In the genomic region with DNA sequence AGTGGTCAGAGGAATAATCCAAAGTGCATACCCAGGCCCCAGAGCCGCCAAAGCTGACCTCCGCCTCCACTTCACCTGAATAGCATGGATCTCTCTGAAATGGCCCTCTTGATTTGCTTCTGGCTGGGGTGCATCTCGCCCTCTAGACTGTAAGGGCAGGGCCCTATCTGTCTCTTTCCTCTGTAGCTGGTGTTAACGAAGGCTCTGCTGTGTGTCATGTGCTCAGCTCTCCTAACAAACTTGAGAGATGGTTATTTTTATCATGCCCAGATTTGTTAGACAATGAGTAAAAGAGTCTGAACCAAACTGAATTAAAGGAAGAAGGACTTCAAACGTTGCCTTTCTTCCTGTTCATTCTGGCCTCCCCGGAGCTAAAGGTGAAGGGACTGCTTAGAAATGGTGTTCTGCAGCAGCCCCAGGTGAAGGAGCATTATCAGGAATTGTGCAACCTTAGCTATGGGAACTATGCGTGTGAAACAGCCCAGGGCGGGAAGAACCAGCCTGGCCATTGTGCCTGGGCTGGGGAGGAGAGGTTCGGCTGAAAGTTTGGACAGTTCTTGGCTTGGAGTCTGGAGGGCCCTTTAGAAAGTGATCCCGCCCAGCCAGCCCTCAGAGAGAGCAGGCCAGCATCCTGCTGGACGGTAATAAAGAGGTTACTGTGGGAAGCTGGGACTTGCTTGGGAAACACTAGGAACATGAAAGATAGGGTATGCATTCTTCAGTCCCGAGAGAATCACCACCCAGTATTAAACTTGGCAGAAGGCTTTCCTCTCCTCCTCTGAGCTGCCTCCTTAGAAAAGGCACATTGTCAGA, we compare ENCODE assay signal across 10 cellular contexts.
DNase-seq lines count a peak whose midpoint lies in the region; ATAC-seq and TF ChIP-seq lines count a peak whose summit lies in the region.
"Had no signal": no experiment of that assay in that cellular context is flagged by ENCODE, and none has a peak within 500 bp of the region (broad histone marks: within the 10 kb centered on the region; RNA-seq: fewer than 3 reads in every experiment).

No MANE protein-coding gene starts in this region.

- no peaks in the 10 kb centered on the region for H3K4me1 Mint-ChIP-seq in activated CD4-positive, alpha-beta memory T cell treated with anti-CD3 and anti-CD28 coated beads for 36 hours (ENCODE audit: low read depth)
- H3K4me1 Mint-ChIP-seq: activated naive CD4-positive, alpha-beta T cell treated with anti-CD3 and anti-CD28 coated beads, Interleukin-2, amount 50 U/mL, for 24 hours had no signal

- H3K9me3 Mint-ChIP-seq in activated CD4-positive, alpha-beta memory T cell treated with anti-CD3 and anti-CD28 coated beads for 36 hours: no peaks in the 10 kb centered on the region
- H3K9me3 Mint-ChIP-seq: activated naive CD4-positive, alpha-beta T cell treated with anti-CD3 and anti-CD28 coated beads, Interleukin-2, amount 50 U/mL, for 24 hours had no signal

- no peak overlapping the region for H3K4me3 ChIP-seq in AG04450 (ENCODE audit: low read depth, low read length)
- H3K4me3 ChIP-seq in MG63: no peak overlapping the region
- peak overlapping the region; percentile 16 for H3K4me3 ChIP-seq in epithelial cell of esophagus (ENCODE audit: low read length)
- no peak overlapping the region for H3K4me3 ChIP-seq in mesendoderm (ENCODE audit: low read length)

- H3K4me3 Mint-ChIP-seq in activated CD4-positive, alpha-beta memory T cell treated with anti-CD3 and anti-CD28 coated beads for 36 hours: no peak overlapping the region
- H3K4me3 Mint-ChIP-seq: activated naive CD4-positive, alpha-beta T cell treated with anti-CD3 and anti-CD28 coated beads, Interleukin-2, amount 50 U/mL, for 24 hours had no signal

- no peak overlapping the region for H3K56ac ChIP-seq in mesendoderm (ENCODE audit: low read length)

- peaks cover 3% of the 10 kb centered on the region for H3K79me2 ChIP-seq in mesendoderm (ENCODE audit: control insufficient read depth, insufficient read depth, low read length)

- H3K27me3 Mint-ChIP-seq in activated CD4-positive, alpha-beta memory T cell treated with anti-CD3 and anti-CD28 coated beads for 36 hours: no peaks in the 10 kb centered on the region
- H3K27me3 Mint-ChIP-seq: activated naive CD4-positive, alpha-beta T cell treated with anti-CD3 and anti-CD28 coated beads, Interleukin-2, amount 50 U/mL, for 24 hours had no signal

- H3K4me2 ChIP-seq in mesendoderm (ENCODE audit: low read length): no peak overlapping the region

- no peak overlapping the region for H3K18ac ChIP-seq in mesendoderm (ENCODE audit: low read length)

- H3K36me3 Mint-ChIP-seq in activated CD4-positive, alpha-beta memory T cell treated with anti-CD3 and anti-CD28 coated beads for 36 hours: no peaks in the 10 kb centered on the region
- H3K36me3 Mint-ChIP-seq: activated naive CD4-positive, alpha-beta T cell treated with anti-CD3 and anti-CD28 coated beads, Interleukin-2, amount 50 U/mL, for 24 hours had no signal

- peaks cover 19% of the 10 kb centered on the region for H3K4me1 ChIP-seq in mesendoderm (ENCODE audit: control insufficient read depth, low read depth, low read length)
- H3K4me1 ChIP-seq: BE2C had no signal

- H4K8ac ChIP-seq in mesendoderm (ENCODE audit: low read depth, low read length): no peak overlapping the region

- no peak overlapping the region for H3K9ac ChIP-seq in mesendoderm (ENCODE audit: low read length)

- no peak overlapping the region for H3K4ac ChIP-seq in mesendoderm (ENCODE audit: low read depth, low read length)

- no CpG with 5 or more reads among the region's 12 CpGs for WGBS in mesendoderm (ENCODE audit: extremely low coverage, insufficient coverage, low lambda C conversion rate)

- H3K27me3 ChIP-seq in AG04450 (ENCODE audit: control insufficient read depth, insufficient read depth, low read length): no peaks in the 10 kb centered on the region
- H3K27me3 ChIP-seq in MG63: no peaks in the 10 kb centered on the region
- H3K27me3 ChIP-seq in mesendoderm (ENCODE audit: insufficient read depth, low read length, poor library complexity): no peaks in the 10 kb centered on the region

- H4K5ac ChIP-seq in mesendoderm (ENCODE audit: low read length): no peak overlapping the region

- no peak overlapping the region for H2AK5ac ChIP-seq in mesendoderm (ENCODE audit: low read length)

- H3K9me3 ChIP-seq in AG04450 (ENCODE audit: control insufficient read depth, insufficient read depth, low read length) (no peaks in the 10 kb centered on the region), MG63 (no peaks in the 10 kb centered on the region)
- H3K9me3 ChIP-seq: BE2C had no signal

- no peak for TF ChIP-seq CTCF in AG04450 (IDR thresholded peaks at IDR 0.05; ENCODE audit: low read depth, low read length)
- TF ChIP-seq CTCF in epithelial cell of esophagus (IDR thresholded peaks at IDR 0.05; ENCODE audit: insufficient read depth, low read depth, low read length, missing control alignments): no peak

- intact Hi-C loops in activated CD4-positive, alpha-beta memory T cell treated with anti-CD3 and anti-CD28 coated beads for 36 hours (cut with micrococcal nuclease): no loop called here

- DNase-seq in AG04450 (ENCODE audit: low read depth, low spot score) (no peak), MG63 (peak; percentile 42), epithelial cell of esophagus (ENCODE audit: low read depth) (peak; percentile 81), mesendoderm (peak; percentile 86), SIG-M5 (lab: John Stamatoyannopoulos, UW) (no peak)
- DNase-seq in activated CD4-positive, alpha-beta memory T cell treated with anti-CD3 and anti-CD28 coated beads for 36 hours: no peak
- DNase-seq: BE2C had no signal

- ATAC-seq in HG03442 (IDR thresholded peaks at IDR 0.05; ENCODE audit: unreplicated experiment) (no peak), HG03196 (IDR thresholded peaks at IDR 0.05; ENCODE audit: unreplicated experiment) (no peak)

- no peak overlapping the region for H2BK15ac ChIP-seq in mesendoderm (replicated peaks; ENCODE audit: low read depth)

- no peak overlapping the region for H2BK5ac ChIP-seq in mesendoderm (ENCODE audit: low read length)

- CTCF ChIA-PET in AG04450 (lab: Charles Lee): interaction anchor here (0.6 to 1.3 kb wide), 3 partner anchors 10 to 95 kb away, joined by 3 to 4 read pairs (median 4); no protein-coding TSS in a partner anchor
- CTCF ChIA-PET in activated CD4-positive, alpha-beta memory T cell treated with anti-CD3 and anti-CD28 coated beads for 36 hours (lab: Charles Lee): no interaction called here

- H3K36me3 ChIP-seq in MG63 (no peaks in the 10 kb centered on the region), mesendoderm (ENCODE audit: control insufficient read depth, insufficient read depth, low read length) (no peaks in the 10 kb centered on the region)
- H3K36me3 ChIP-seq: BE2C had no signal

- POLR2A ChIA-PET in AG04450 (lab: Yijun Ruan, JAX): no interaction called here
- POLR2A ChIA-PET in activated CD4-positive, alpha-beta memory T cell treated with anti-CD3 and anti-CD28 coated beads for 36 hours (lab: Charles Lee): no interaction called here

- H3K79me1 ChIP-seq in mesendoderm (ENCODE audit: low read length): peaks cover 10% of the 10 kb centered on the region

- H3K27ac ChIP-seq in AG04450 (ENCODE audit: low read depth, low read length) (peak overlapping the region; percentile 70), mesendoderm (ENCODE audit: low read depth, low read length) (no peak overlapping the region)

- no peak overlapping the region for H3K23ac ChIP-seq in mesendoderm (ENCODE audit: low read length)

- H2BK120ac ChIP-seq in mesendoderm (ENCODE audit: low read depth, low read length): no peak overlapping the region

- H3K27ac Mint-ChIP-seq in activated CD4-positive, alpha-beta memory T cell treated with anti-CD3 and anti-CD28 coated beads for 36 hours: no peak overlapping the region
- H3K27ac Mint-ChIP-seq: activated naive CD4-positive, alpha-beta T cell treated with anti-CD3 and anti-CD28 coated beads, Interleukin-2, amount 50 U/mL, for 24 hours had no signal

Comparison
In these comparisons a context has a peak if more than half of its experiments do, and no peak if none do; other contexts are left out.
1. DNase-seq: peak in MG63 (single experiment), epithelial cell of esophagus (single experiment) and mesendoderm (single experiment); none in AG04450 (single experiment), SIG-M5 (single experiment) and activated CD4-positive, alpha-beta memory T cell treated with anti-CD3 and anti-CD28 coated beads for 36 hours (single experiment).